ENCODE assay signal across 41 cellular contexts in the genomic region with DNA sequence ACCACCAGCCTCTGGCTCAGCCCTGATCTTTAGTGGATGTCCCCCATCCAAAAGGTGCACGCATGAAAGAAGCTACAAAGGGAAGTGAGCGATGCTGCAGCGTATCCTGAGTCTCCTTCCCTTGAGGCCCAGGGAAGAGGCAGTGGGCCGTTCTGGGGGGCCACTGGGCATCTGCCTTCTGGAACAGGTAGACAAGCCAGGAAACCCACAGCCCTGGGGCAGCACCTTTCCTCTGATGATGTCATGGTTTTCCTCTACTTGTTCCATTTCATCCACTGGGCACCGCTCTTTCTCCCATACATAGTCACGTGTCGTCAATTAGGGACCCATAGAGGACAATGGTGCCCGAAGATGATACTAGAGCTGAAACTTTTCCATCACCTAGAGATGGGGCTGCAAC.
"Had no signal": no experiment of that assay in that cellular context is flagged by ENCODE, and none has a peak within 500 bp of the region (broad histone marks: within the 10 kb centered on the region; RNA-seq: fewer than 3 reads in every experiment).

No MANE protein-coding gene starts in this region.

- H3K9me3 ChIP-seq: adrenal gland had no signal

- H3K36me3 Mint-ChIP-seq: activated naive CD4-positive, alpha-beta T cell treated with anti-CD3 and anti-CD28 coated beads, Interleukin-2, amount 10 ng/mL, durations not matched to agents 7 days and 5 days; activated naive CD4-positive, alpha-beta T cell treated with anti-CD3 and anti-CD28 coated beads, Interleukin-2, amount 50 U/mL, for 24 hours; activated naive CD4-positive, alpha-beta T cell treated with anti-CD3 and anti-CD28 coated beads, Interleukin-2, amount 50 U/mL, for 72 hours; activated naive CD8-positive, alpha-beta T cell; activated naive CD8-positive, alpha-beta T cell treated with anti-CD3 and anti-CD28 coated beads for 36 hours; activated naive CD8-positive, alpha-beta T cell treated with anti-CD3 and anti-CD28 coated beads, Interleukin-2, amount 10 ng/mL, durations not matched to agents 7 days and 5 days had no signal

- DNase-seq: activated effector memory CD4-positive, alpha-beta T cell treated with anti-CD3 and anti-CD28 coated beads, Interleukin-2, amount 50 U/mL, for 16 hours; activated effector memory CD4-positive, alpha-beta T cell treated with Interleukin-2 at 50 U/mL for 16 hours; activated gamma-delta T cell; activated gamma-delta T cell treated with Interleukin-2 at 50 U/mL for 16 hours; activated naive CD4-positive, alpha-beta T cell; activated naive CD4-positive, alpha-beta T cell treated with anti-CD3 and anti-CD28 coated beads for 36 hours; activated naive CD4-positive, alpha-beta T cell treated with anti-CD3 and anti-CD28 coated beads, Interleukin-2, amount 10 ng/mL, durations not matched to agents 7 days and 5 days; activated naive CD4-positive, alpha-beta T cell treated with anti-CD3 and anti-CD28 coated beads, Interleukin-2, amount 50 U/mL, for 16 hours; activated naive CD4-positive, alpha-beta T cell treated with Interleukin-2 at 50 U/mL for 16 hours; activated naive CD8-positive, alpha-beta T cell treated with anti-CD3 and anti-CD28 coated beads for 36 hours; activated naive CD8-positive, alpha-beta T cell treated with anti-CD3 and anti-CD28 coated beads, Interleukin-2, amount 10 ng/mL, durations not matched to agents 7 days and 5 days; activated naive CD8-positive, alpha-beta T cell treated with anti-CD3 and anti-CD28 coated beads, Interleukin-2, amount 50 U/mL, for 24 hours; activated T-cell treated with anti-CD3 and anti-CD28 coated beads for 4 hours; activated T-cell treated with anti-CD3 and anti-CD28 coated beads, Interleukin-2, amount 50 U/mL, for 1 hour; activated T-cell treated with anti-CD3 and anti-CD28 coated beads, Interleukin-2, amount 50 U/mL, for 24 hours; activated T-cell treated with anti-CD3 and anti-CD28 coated beads, Interleukin-2, amount 50 U/mL, for 4 hours; activated T-cell treated with anti-CD3 and anti-CD28 coated beads, Interleukin-2, amount 50 U/mL, for 48 hours; activated T-cell treated with anti-CD3 and anti-CD28 coated beads, Interleukin-2, amount 50 U/mL, for 72 hours; adrenal gland; amniotic stem cell; amygdala; anterior cingulate cortex; aorta; body of pancreas; brain microvascular endothelial cell; caudate nucleus; central memory CD4-positive, alpha-beta T cell; cerebellar nuclear complex had no signal

- H3K4me1 Mint-ChIP-seq: activated naive CD4-positive, alpha-beta T cell treated with anti-CD3 and anti-CD28 coated beads, Interleukin-2, amount 10 ng/mL, durations not matched to agents 7 days and 5 days; activated naive CD4-positive, alpha-beta T cell treated with anti-CD3 and anti-CD28 coated beads, Interleukin-2, amount 50 U/mL, for 24 hours; activated naive CD8-positive, alpha-beta T cell treated with anti-CD3 and anti-CD28 coated beads for 36 hours; activated naive CD8-positive, alpha-beta T cell treated with anti-CD3 and anti-CD28 coated beads, Interleukin-2, amount 10 ng/mL, durations not matched to agents 7 days and 5 days; activated naive CD8-positive, alpha-beta T cell treated with anti-CD3 and anti-CD28 coated beads, Interleukin-2, amount 50 U/mL, for 24 hours; activated T-helper 17 cell treated with anti-CD3 and anti-CD28 coated beads, Interleukin-2, amount 50 U/mL, for 72 hours; brain; central memory CD8-positive, alpha-beta T cell had no signal

- H3K4me3 ChIP-seq: adrenal gland, ascending aorta, body of pancreas, breast epithelium, cardiac muscle cell had no signal

- FAIRE-seq: astrocyte, bronchial epithelial cell had no signal

- H3K27me3 Mint-ChIP-seq: activated naive CD4-positive, alpha-beta T cell treated with anti-CD3 and anti-CD28 coated beads, Interleukin-2, amount 10 ng/mL, durations not matched to agents 7 days and 5 days; activated naive CD4-positive, alpha-beta T cell treated with anti-CD3 and anti-CD28 coated beads, Interleukin-2, amount 50 U/mL, for 24 hours; activated naive CD8-positive, alpha-beta T cell; activated naive CD8-positive, alpha-beta T cell treated with anti-CD3 and anti-CD28 coated beads for 36 hours; activated naive CD8-positive, alpha-beta T cell treated with anti-CD3 and anti-CD28 coated beads, Interleukin-2, amount 10 ng/mL, durations not matched to agents 7 days and 5 days; activated naive CD8-positive, alpha-beta T cell treated with anti-CD3 and anti-CD28 coated beads, Interleukin-2, amount 50 U/mL, for 24 hours; activated T-cell treated with anti-CD3 and anti-CD28 coated beads, Interleukin-2, amount 50 U/mL, for 24 hours; activated T-helper 17 cell treated with anti-CD3 and anti-CD28 coated beads, Interleukin-2, amount 50 U/mL, for 72 hours; central memory CD8-positive, alpha-beta T cell had no signal

- H3K27ac Mint-ChIP-seq: activated naive CD4-positive, alpha-beta T cell treated with anti-CD3 and anti-CD28 coated beads for 36 hours; activated naive CD4-positive, alpha-beta T cell treated with anti-CD3 and anti-CD28 coated beads, Interleukin-2, amount 10 ng/mL, durations not matched to agents 7 days and 5 days; activated naive CD4-positive, alpha-beta T cell treated with anti-CD3 and anti-CD28 coated beads, Interleukin-2, amount 50 U/mL, for 24 hours; activated naive CD4-positive, alpha-beta T cell treated with anti-CD3 and anti-CD28 coated beads, Interleukin-2, amount 50 U/mL, for 72 hours; activated naive CD8-positive, alpha-beta T cell; activated naive CD8-positive, alpha-beta T cell treated with anti-CD3 and anti-CD28 coated beads for 36 hours; activated naive CD8-positive, alpha-beta T cell treated with anti-CD3 and anti-CD28 coated beads, Interleukin-2, amount 10 ng/mL, durations not matched to agents 7 days and 5 days; activated naive CD8-positive, alpha-beta T cell treated with anti-CD3 and anti-CD28 coated beads, Interleukin-2, amount 50 U/mL, for 24 hours; activated T-cell treated with anti-CD3 and anti-CD28 coated beads, Interleukin-2, amount 50 U/mL, for 24 hours; activated T-cell treated with anti-CD3 and anti-CD28 coated beads, Interleukin-2, amount 50 U/mL, for 72 hours; activated T-helper 1 cell treated with anti-CD3 and anti-CD28 coated beads, Interleukin-12 subunit alpha, Interleukin-12 subunit beta, Interleukin-2, Interleukin-4 antibody, amounts not matched to agents 30 ng/mL and 10 ng/mL and 1 ng/mL, durations not matched to agents 14 hours and 24 hours and 36 hours; activated T-helper 17 cell treated with anti-CD3 and anti-CD28 coated beads, Interleukin-2, amount 50 U/mL, for 72 hours; activated T-helper 2 cell treated with anti-CD3 and anti-CD28 coated beads, Interferon-gamma antibody, Interleukin-2, Interleukin-4, amounts not matched to agents 10 μg/mL and 5 μg/mL and 100 μg/mL, durations not matched to agents 14 hours and 24 hours and 36 hours had no signal

- ATAC-seq: activated naive CD4-positive, alpha-beta T cell treated with anti-CD3 and anti-CD28 coated beads, Interleukin-2, amount 50 U/mL, for 72 hours; activated naive CD8-positive, alpha-beta T cell treated with anti-CD3 and anti-CD28 coated beads, Interleukin-2, amount 50 U/mL, for 24 hours; activated T-cell treated with anti-CD3 and anti-CD28 coated beads, Interleukin-2, amount 50 U/mL, for 4 hours; activated T-cell treated with anti-CD3 and anti-CD28 coated beads, Interleukin-2, amount 50 U/mL, for 72 hours; activated T-helper 17 cell treated with anti-CD3 and anti-CD28 coated beads, Interleukin-2, amount 50 U/mL, for 72 hours; body of pancreas had no signal

- H3K27ac ChIP-seq: adrenal gland, ascending aorta, body of pancreas, brain microvascular endothelial cell, breast epithelium, cardiac muscle cell had no signal

- H3K4me3 Mint-ChIP-seq: activated naive CD4-positive, alpha-beta T cell treated with anti-CD3 and anti-CD28 coated beads for 36 hours; activated naive CD4-positive, alpha-beta T cell treated with anti-CD3 and anti-CD28 coated beads, Interleukin-2, amount 10 ng/mL, durations not matched to agents 7 days and 5 days; activated naive CD4-positive, alpha-beta T cell treated with anti-CD3 and anti-CD28 coated beads, Interleukin-2, amount 50 U/mL, for 24 hours; activated naive CD8-positive, alpha-beta T cell; activated naive CD8-positive, alpha-beta T cell treated with anti-CD3 and anti-CD28 coated beads for 36 hours; activated naive CD8-positive, alpha-beta T cell treated with anti-CD3 and anti-CD28 coated beads, Interleukin-2, amount 10 ng/mL, durations not matched to agents 7 days and 5 days; activated naive CD8-positive, alpha-beta T cell treated with anti-CD3 and anti-CD28 coated beads, Interleukin-2, amount 50 U/mL, for 24 hours; activated T-cell treated with anti-CD3 and anti-CD28 coated beads, Interleukin-2, amount 50 U/mL, for 24 hours; activated T-cell treated with anti-CD3 and anti-CD28 coated beads, Interleukin-2, amount 50 U/mL, for 4 hours; activated T-cell treated with anti-CD3 and anti-CD28 coated beads, Interleukin-2, amount 50 U/mL, for 72 hours; activated T-helper 1 cell treated with anti-CD3 and anti-CD28 coated beads, Interleukin-12 subunit alpha, Interleukin-12 subunit beta, Interleukin-2, Interleukin-4 antibody, amounts not matched to agents 30 ng/mL and 10 ng/mL and 1 ng/mL, durations not matched to agents 14 hours and 24 hours and 36 hours; activated T-helper 17 cell treated with anti-CD3 and anti-CD28 coated beads, Interleukin-2, amount 50 U/mL, for 72 hours; brain; central memory CD8-positive, alpha-beta T cell had no signal

- H3K36me3 ChIP-seq: adrenal gland, ascending aorta, brain microvascular endothelial cell, breast epithelium, cardiac muscle cell had no signal

- H3K4me1 ChIP-seq: adrenal gland, ascending aorta, body of pancreas, breast epithelium had no signal

- H3K27me3 ChIP-seq: adrenal gland, ascending aorta, body of pancreas, brain microvascular endothelial cell, breast epithelium, cardiac muscle cell had no signal
